ENCODE assay signal across 2 cellular contexts in the genomic region with DNA sequence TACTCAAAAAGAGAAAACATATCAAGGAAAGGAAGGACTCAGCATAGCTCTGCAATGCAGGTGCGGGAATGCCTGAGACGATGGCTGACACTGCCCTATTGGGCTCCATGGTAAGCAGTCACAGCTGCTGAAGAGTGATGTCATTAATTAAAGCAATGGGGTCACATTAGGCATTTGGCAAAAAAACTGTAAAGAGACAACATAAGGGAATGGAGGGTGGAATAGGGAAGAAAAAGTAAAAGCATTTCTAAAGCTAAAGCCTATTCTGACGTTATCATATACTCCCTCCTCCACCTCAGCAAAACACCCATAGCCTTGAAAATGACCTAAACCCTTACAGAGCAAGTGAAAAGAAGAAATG.
TF ChIP-seq lines count a peak whose summit lies in the region.

No MANE protein-coding gene starts in this region.

TF ChIP-seq in GM23338, 12 proteins besides CTCF, POLR2A, EP300 and RAD21:
- no peak for TF ChIP-seq EZH2 (IDR thresholded peaks at IDR 0.05; ENCODE audit: low read depth, unreplicated experiment)
- peak; percentile 57 for TF ChIP-seq CREB1 (CRISPR knock-in tag; IDR thresholded peaks at IDR 0.05; ENCODE audit: low read depth)

TF ChIP-seq in K562, 482 proteins besides CTCF, POLR2A, EP300 and RAD21:
- TF ChIP-seq TBP (optimal IDR thresholded peaks at IDR 0.05; ENCODE audit: low read depth, low read length): no peak
- TF ChIP-seq, protein P1, sequence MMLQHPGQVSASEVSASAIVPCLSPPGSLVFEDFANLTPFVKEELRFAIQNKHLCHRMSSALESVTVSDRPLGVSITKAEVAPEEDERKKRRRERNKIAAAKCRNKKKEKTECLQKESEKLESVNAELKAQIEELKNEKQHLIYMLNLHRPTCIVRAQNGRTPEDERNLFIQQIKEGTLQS (IDR thresholded peaks at IDR 0.05): peak; percentile 46; the same call in 1 of the 2 replicates
- TF ChIP-seq, protein P1 (CRISPR knock-in tag; conservative IDR thresholded peaks at IDR 0.05): no peak
- no peak for TF ChIP-seq NFXL1 (CRISPR knock-in tag; IDR thresholded peaks at IDR 0.05)
- peak; percentile 63; the same call in 1 of the 2 replicates for TF ChIP-seq ATF7 (IDR thresholded peaks at IDR 0.05)
- no peak for TF ChIP-seq ZNF583 (CRISPR knock-in tag; IDR thresholded peaks at IDR 0.05)
- no peak for TF ChIP-seq SMAD1 (IDR thresholded peaks at IDR 0.05; ENCODE audit: low read depth, low read length, partially characterized antibody)
